In the genomic region with DNA sequence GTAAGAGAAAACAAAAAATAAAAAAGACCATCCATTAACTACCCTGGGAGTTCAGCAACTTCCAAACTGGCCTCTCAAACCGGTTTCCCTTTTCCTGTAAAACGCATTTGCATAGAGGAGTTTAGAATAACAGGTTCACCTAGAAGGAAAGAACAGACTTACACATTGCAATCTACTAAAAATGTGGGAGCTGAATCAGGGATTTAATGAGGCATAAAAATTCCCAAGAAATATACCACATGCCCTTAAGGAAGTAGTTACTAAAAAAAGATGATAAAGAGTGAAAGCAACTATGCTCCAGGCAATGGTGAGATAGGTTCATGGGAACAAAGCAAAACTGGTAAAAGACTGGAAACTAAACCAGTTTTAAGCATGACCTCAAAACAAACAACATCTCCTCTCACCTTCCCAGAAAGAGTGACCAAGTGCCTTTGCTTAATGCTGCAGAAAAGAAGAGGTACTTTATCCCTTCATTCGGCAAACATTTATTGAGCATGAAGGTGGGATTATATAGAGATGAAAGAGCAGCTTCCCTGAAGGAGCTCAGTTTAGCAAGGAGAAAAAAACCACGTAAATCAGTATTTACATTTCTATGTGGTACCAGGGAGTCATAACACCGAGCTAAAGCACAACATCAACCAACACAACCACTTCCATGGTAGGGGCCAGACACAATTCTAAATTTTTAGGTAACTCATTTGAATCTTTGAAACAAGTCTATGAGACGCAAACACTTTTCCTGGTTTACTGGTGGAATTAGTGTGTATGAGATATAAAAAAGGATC, we compare ENCODE assay signal across 10 cellular contexts.
A peak's percentile ranks its signal among the peaks of the same experiment; 100 is the strongest.
DNase-seq lines count a peak whose midpoint lies in the region; FAIRE-seq and TF ChIP-seq lines count a peak whose summit lies in the region.
"Had no signal": no experiment of that assay in that cellular context is flagged by ENCODE, and none has a peak within 500 bp of the region (broad histone marks: within the 10 kb centered on the region; RNA-seq: fewer than 3 reads in every experiment).

No MANE protein-coding gene starts in this region.

- POLR2A ChIA-PET in H1 (lab: Charles Lee; ENCODE audit: partially characterized antibody) = interaction anchor here (1.2 to 1.4 kb wide), 2 partner anchors 9 to 154 kb away, joined by 3 to 4 read pairs; no protein-coding TSS in a partner anchor

- 0 out of 2 replicates have a peak overlapping the region, but pooled peaks have one; percentile 28 for H2BK20ac ChIP-seq in H1 (ENCODE audit: low read length)

- H2BK15ac ChIP-seq in H1 (ENCODE audit: low read length) = no peak overlapping the region

- no peak overlapping the region for H2BK120ac ChIP-seq in H1 (replicated peaks; ENCODE audit: low read depth, low read length)

- H3K4me3 ChIP-seq in H1 (ENCODE audit: extremely low read depth in 1 of 4, insufficient read depth in 2 of 4, low read depth in 3 of 4, low read length in 4 of 4) = peak overlapping the region in 3 of 4 experiments; percentile 14 to 42 (median 16); a peak in 3 of 8 replicates
- no peak overlapping the region for H3K4me3 ChIP-seq in neural progenitor cell

- H3K27ac Mint-ChIP-seq in neural progenitor cell = no peak overlapping the region
- H3K27ac Mint-ChIP-seq: activated CD4-positive, alpha-beta memory T cell treated with anti-CD3 and anti-CD28 coated beads, Interleukin-2, amount 10 ng/mL, durations not matched to agents 7 days and 5 days had no signal

- H3F3A ChIP-seq in neural progenitor cell (ENCODE audit: low read depth) = peaks cover 6% of the 10 kb centered on the region

- no peak overlapping the region for H3K56ac ChIP-seq in H1 (replicated peaks; ENCODE audit: insufficient read length, low read depth, low read length)

- H3K4me1 ChIP-seq in H1 (replicated peaks in 1 of 4; ENCODE audit: control insufficient read depth in 3 of 4, insufficient read depth in 4 of 4, low read length in 3 of 4) (peaks cover 0 to 15% (median 8%) of the 10 kb centered on the region in 4 experiments; a peak in 4 of 7 replicates), neural progenitor cell (peaks cover 17% of the 10 kb centered on the region)

- TF ChIP-seq EP300 in Ishikawa (IDR thresholded peaks at IDR 0.05; ENCODE audit: borderline replicate concordance) = peak; percentile 15; the same call in 1 of the 2 replicates
- TF ChIP-seq EP300 in H1 (IDR thresholded peaks at IDR 0.05; ENCODE audit: borderline replicate concordance in 1 of 2, low read depth in 2 of 2, low read length in 2 of 2) = no peak

- DNase-seq in DMS53 (lab: John Stamatoyannopoulos, UW) (peak; percentile 92), H1 (ENCODE audit: low read depth in 1 of 2, low spot score in 2 of 2) (no peak), neural progenitor cell (ENCODE audit: low spot score) (no peak), HuH-7 (ENCODE audit: low spot score) (no peak), GOT3 (lab: John Stamatoyannopoulos, UW) (no peak), DMS 273 treated with DMSO at 0.1 percent for 48 hours (lab: John Stamatoyannopoulos, UW) (no peak), GDM1 (lab: John Stamatoyannopoulos, UW) (no peak)
- DNase-seq: activated CD4-positive, alpha-beta memory T cell treated with anti-CD3 and anti-CD28 coated beads, Interleukin-2, amount 10 ng/mL, durations not matched to agents 7 days and 5 days; cortex of kidney had no signal

- WGBS in H1 (ENCODE audit: extremely low coverage in 1 of 2, insufficient coverage in 1 of 2, insufficient read length in 1 of 2, insufficient replicate concordance in 2 of 2, low coverage in 1 of 2, low lambda C conversion rate in 2 of 2, missing lambda C conversion rate in 1 of 2), 2 experiments = 30% methylated on average over 6 of the region's 6 CpGs; no CpG with 5 or more reads in 1 of the 2 experiments

- H3K4me2 ChIP-seq in H1 (ENCODE audit: insufficient read depth in 1 of 2, low read depth in 2 of 2, low read length in 2 of 2) (peak overlapping the region; percentile 53 to 58), neural progenitor cell (peak overlapping the region; percentile 37)

- H3K36me3 ChIP-seq in H1 (ENCODE audit: control insufficient read depth in 2 of 4, insufficient read depth in 4 of 4, low read length in 3 of 4) (no peaks in the 10 kb centered on the region), neural progenitor cell (no peaks in the 10 kb centered on the region)

- H3K4me1 Mint-ChIP-seq in neural progenitor cell = peaks cover 10% of the 10 kb centered on the region

- no peak overlapping the region for H2BK5ac ChIP-seq in H1 (ENCODE audit: low read depth, low read length)

- H3K27me3 ChIP-seq in H1 (replicated peaks in 1 of 4; ENCODE audit: control insufficient read depth in 3 of 4, extremely low read depth in 1 of 4, insufficient read depth in 3 of 4, low read length in 3 of 4) (no peaks in the 10 kb centered on the region), neural progenitor cell (no peaks in the 10 kb centered on the region)

- no peak overlapping the region; the same call in 1 of the 2 replicates for H3K18ac ChIP-seq in H1 (ENCODE audit: extremely low read depth, low read length)

- no peaks in the 10 kb centered on the region for H3K79me1 ChIP-seq in H1 (ENCODE audit: low read depth, low read length)

- no peak overlapping the region for H3K23ac ChIP-seq in H1 (ENCODE audit: insufficient read length)

- H2AK5ac ChIP-seq in H1 (ENCODE audit: low read depth, low read length) = no peak overlapping the region

- no peak overlapping the region for H3K4me3 Mint-ChIP-seq in neural progenitor cell
- H3K4me3 Mint-ChIP-seq: activated CD4-positive, alpha-beta memory T cell treated with anti-CD3 and anti-CD28 coated beads, Interleukin-2, amount 10 ng/mL, durations not matched to agents 7 days and 5 days had no signal

- no peak overlapping the region for H4K91ac ChIP-seq in H1 (replicated peaks; ENCODE audit: insufficient read length, low read length)

- no peaks in the 10 kb centered on the region for H3K9me3 Mint-ChIP-seq in neural progenitor cell

- no peak overlapping the region for H2BK12ac ChIP-seq in H1 (ENCODE audit: low read depth, low read length)

- TF ChIP-seq RAD21 in Ishikawa (IDR thresholded peaks at IDR 0.05; ENCODE audit: low read depth) (no peak), H1 (IDR thresholded peaks at IDR 0.05 in 1 of 2, conservative IDR thresholded peaks at IDR 0.05 in 1 of 2; ENCODE audit: low read depth in 2 of 2, low read length in 2 of 2) (no peak)

- H4K20me1 ChIP-seq in H1 (replicated peaks in 1 of 2; ENCODE audit: control insufficient read depth in 1 of 2, insufficient read depth in 2 of 2, low read length in 2 of 2) (no peaks in the 10 kb centered on the region), neural progenitor cell (ENCODE audit: low read depth) (no peaks in the 10 kb centered on the region)

- no peak overlapping the region for H4K5ac ChIP-seq in H1 (ENCODE audit: insufficient read length, low read depth, low read length)

- H3K14ac ChIP-seq in H1 (ENCODE audit: insufficient read length) = no peak overlapping the region

- no peaks in the 10 kb centered on the region for H3K27me3 Mint-ChIP-seq in neural progenitor cell (ENCODE audit: insufficient read depth, low read depth)
- H3K27me3 Mint-ChIP-seq: activated CD4-positive, alpha-beta memory T cell treated with anti-CD3 and anti-CD28 coated beads, Interleukin-2, amount 10 ng/mL, durations not matched to agents 7 days and 5 days had no signal

- H3K23me2 ChIP-seq in H1 (ENCODE audit: low read depth, low read length) = no peaks in the 10 kb centered on the region

- peak overlapping the region; percentile 68 for H3K27ac ChIP-seq in H1 (ENCODE audit: low read depth, low read length)
- H3K27ac ChIP-seq in neural progenitor cell = no peak overlapping the region

- peak; percentile 78 for FAIRE-seq in H1 (lab: Jason Lieb, UNC)

- H2AFZ ChIP-seq in H1 (ENCODE audit: low read length) = no peak overlapping the region
- H2AFZ ChIP-seq in neural progenitor cell (replicated peaks) = peak overlapping the region; percentile 32

- no peak overlapping the region for H4K8ac ChIP-seq in H1 (ENCODE audit: extremely low read depth, insufficient read depth, low read length)

- CTCF ChIA-PET in H1 (lab: Charles Lee; ENCODE audit: partially characterized antibody) = interaction anchor here (0.7 to 1.1 kb wide), 3 partner anchors 54 to 160 kb away, joined by 3 read pairs; no protein-coding TSS in a partner anchor

- H3K36me3 Mint-ChIP-seq in neural progenitor cell = no peaks in the 10 kb centered on the region

- H3K9ac ChIP-seq in H1 (replicated peaks in 1 of 4; ENCODE audit: extremely low read depth in 1 of 4, low read depth in 3 of 4, low read length in 3 of 4) (peak overlapping the region in 2 of 4 experiments; percentile 20 to 33; a peak in 2 of 7 replicates), neural progenitor cell (no peak overlapping the region)

- no peak for TF ChIP-seq POLR2A in H1 (IDR thresholded peaks at IDR 0.05; ENCODE audit: control extremely low read depth in 1 of 2, low read depth in 2 of 2, low read length in 2 of 2)

- H3K79me2 ChIP-seq in H1 (ENCODE audit: control insufficient read depth in 1 of 2, insufficient read depth in 2 of 2, low read length in 2 of 2) = peaks cover 0 to 4% of the 10 kb centered on the region in 2 experiments; a peak in 3 of 4 replicates
- H3K79me2 ChIP-seq in neural progenitor cell (ENCODE audit: low read depth) = no peaks in the 10 kb centered on the region

- H3K4ac ChIP-seq in H1 (replicated peaks; ENCODE audit: insufficient read length, low read depth, low read length) = no peak overlapping the region

- TF ChIP-seq CTCF in H1 (IDR thresholded peaks at IDR 0.05; ENCODE audit: control extremely low read depth in 1 of 3, insufficient read depth in 1 of 3, low read depth in 1 of 3, low read length in 3 of 3) = no peak
- no peak for TF ChIP-seq CTCF in neural progenitor cell (IDR thresholded peaks at IDR 0.05)

- no peaks in the 10 kb centered on the region for H3K9me3 ChIP-seq in H1 (ENCODE audit: insufficient read depth in 2 of 2, low read depth in 1 of 2, low read length in 1 of 2)
- H3K9me3 ChIP-seq in neural progenitor cell (ENCODE audit: low read depth) = no peaks in the 10 kb centered on the region

TF ChIP-seq in Ishikawa, 13 proteins besides CTCF, POLR2A, EP300 and RAD21 (continues in another document):
- TF ChIP-seq ZBTB7A (IDR thresholded peaks at IDR 0.05; ENCODE audit: low read depth) (no peak), EGR1 (IDR thresholded peaks at IDR 0.05) (no peak), YY1 (IDR thresholded peaks at IDR 0.05; ENCODE audit: low read depth) (no peak), FOXM1 (IDR thresholded peaks at IDR 0.05; ENCODE audit: borderline replicate concordance, low read depth) (0 out of 2 replicates have a peak, but pooled peaks have one; percentile 30), CREB1 (IDR thresholded peaks at IDR 0.05; ENCODE audit: low read depth) (no peak), TCF12 (IDR thresholded peaks at IDR 0.05; ENCODE audit: low read depth) (no peak)

TF ChIP-seq in H1, 55 proteins besides CTCF, POLR2A, EP300 and RAD21:
- TF ChIP-seq SIN3A (conservative IDR thresholded peaks at IDR 0.05 in 1 of 2, IDR thresholded peaks at IDR 0.05 in 1 of 2; ENCODE audit: low read depth in 1 of 2, low read length in 2 of 2) (no peak), ASH2L (IDR thresholded peaks at IDR 0.05; ENCODE audit: low read length) (peak; percentile 45)
TF ChIP-seq in H1: peak in this region for 1.
